Comparison of ENCODE assay signal across 8 cellular contexts in genomic region chr10:31603245-31604087, GRCh38.
DNase-seq lines count a peak whose midpoint lies in the region; ATAC-seq and TF ChIP-seq lines count a peak whose summit lies in the region.

No MANE protein-coding gene starts in this region.

- no peaks in the 10 kb centered on the region for H3K36me3 Mint-ChIP-seq in nephron (ENCODE audit: low read depth)

- no peak for TF ChIP-seq EP300 in Ishikawa (IDR thresholded peaks at IDR 0.05; ENCODE audit: borderline replicate concordance)

- peaks cover 11% of the 10 kb centered on the region for H3K4me1 Mint-ChIP-seq in nephron

- DNase-seq in DMS114 treated with DMSO at 0.1 percent for 48 hours (lab: John Stamatoyannopoulos, UW; ENCODE audit: unreplicated experiment) (peak; percentile 93), RPMI7951 (ENCODE audit: low read depth) (peak; percentile 98), activated gamma-delta T cell (lab: John Stamatoyannopoulos, UW) (peak; percentile 33), fibroblast of the conjunctiva (ENCODE audit: low read depth) (peak; percentile 93)
- peak; percentile 74 for DNase-seq in stimulated activated naive CD4-positive, alpha-beta T cell treated with Interleukin-2 at 50 U/mL for 16 hours (lab: John Stamatoyannopoulos, UW)

- no peaks in the 10 kb centered on the region for H3K9me3 Mint-ChIP-seq in nephron

- peak overlapping the region; percentile 93 to 99 (median 98) for H3K27ac Mint-ChIP-seq in nephron

- peak overlapping the region; percentile 87 to 94 (median 89) for H3K4me3 Mint-ChIP-seq in nephron

- TF ChIP-seq CTCF in nephron (IDR thresholded peaks at IDR 0.05; ENCODE audit: unreplicated experiment in 3 of 3), result no peak

- peak; percentile 97 for ATAC-seq in GM21717 (IDR thresholded peaks at IDR 0.05; ENCODE audit: unreplicated experiment)

- peaks cover 6% of the 10 kb centered on the region for H3K27me3 Mint-ChIP-seq in nephron (ENCODE audit: low read depth)

- TF ChIP-seq RAD21 in Ishikawa (IDR thresholded peaks at IDR 0.05; ENCODE audit: low read depth), result no peak

TF ChIP-seq in Ishikawa, 13 proteins besides CTCF, POLR2A, EP300 and RAD21:
- TF ChIP-seq NFIC (IDR thresholded peaks at IDR 0.05) (peak; percentile 42), EGR1 (IDR thresholded peaks at IDR 0.05) (no peak), FOXM1 (IDR thresholded peaks at IDR 0.05; ENCODE audit: borderline replicate concordance, low read depth) (no peak), YY1 (IDR thresholded peaks at IDR 0.05; ENCODE audit: low read depth) (peak; percentile 79), TEAD4 (IDR thresholded peaks at IDR 0.05) (peak; percentile 67), ZBTB7A (IDR thresholded peaks at IDR 0.05; ENCODE audit: low read depth) (peak; percentile 89), CREB1 (IDR thresholded peaks at IDR 0.05; ENCODE audit: low read depth) (no peak), MAX (IDR thresholded peaks at IDR 0.05) (peak; percentile 67), USF1 (IDR thresholded peaks at IDR 0.05) (no peak), CEBPB (IDR thresholded peaks at IDR 0.05) (no peak), REST (IDR thresholded peaks at IDR 0.05; ENCODE audit: low read depth) (no peak), TAF1 (IDR thresholded peaks at IDR 0.05; ENCODE audit: low read depth) (peak; percentile 79), TCF12 (IDR thresholded peaks at IDR 0.05; ENCODE audit: low read depth) (peak; percentile 47)

Comparison
In these comparisons a context has a peak if more than half of its experiments do, and no peak if none do; other contexts are left out.
1. Peak in every context shown above with its lines: DNase-seq and ATAC-seq.
2. DNase-seq: peak in every context shown above with its lines; median percentile 98 in RPMI7951; 93 in DMS114 treated with DMSO at 0.1 percent for 48 hours; 93 in fibroblast of the conjunctiva; 74 in stimulated activated naive CD4-positive, alpha-beta T cell treated with Interleukin-2 at 50 U/mL for 16 hours; 33 in activated gamma-delta T cell.